Comparison of ENCODE assay signal across 24 cellular contexts in genomic region chr9:133982971-133983720, GRCh38. TPM values are rescaled to one million over a fixed set of nuclear protein-coding genes. Genes with fewer than 3 reads are reported as not detected.
DNase-seq lines count a peak whose midpoint lies in the region; ATAC-seq and TF ChIP-seq lines count a peak whose summit lies in the region.
"Had no signal": no experiment of that assay in that cellular context is flagged by ENCODE, and none has a peak within 500 bp of the region (broad histone marks: within the 10 kb centered on the region; RNA-seq: fewer than 3 reads in every experiment).

No MANE protein-coding gene starts in this region.

- no peaks in the 10 kb centered on the region for H3K36me3 ChIP-seq in left ventricle myocardium inferior
- H3K36me3 ChIP-seq in spleen, result no peaks in the 10 kb centered on the region
- H3K36me3 ChIP-seq: upper lobe of left lung had no signal

- H3K4me1 ChIP-seq in left ventricle myocardium inferior, result peaks cover 31% of the 10 kb centered on the region
- H3K4me1 ChIP-seq in spleen, result peaks cover 13 to 86% (median 35%) of the 10 kb centered on the region in 6 donors

- H3K27me3 Mint-ChIP-seq in chondrocyte (ENCODE audit: low read depth) (no peaks in the 10 kb centered on the region), naive B cell (no peaks in the 10 kb centered on the region)

- no peak for TF ChIP-seq CTCF in left ventricle myocardium inferior (IDR thresholded peaks at IDR 0.05; ENCODE audit: borderline replicate concordance)
- TF ChIP-seq CTCF in chondrocyte (IDR thresholded peaks at IDR 0.05), result no peak
- no peak for TF ChIP-seq CTCF in spleen (IDR thresholded peaks at IDR 0.05 in 8 of 11, conservative IDR thresholded peaks at IDR 0.05 in 3 of 11)

- intact Hi-C loops in left ventricle myocardium inferior (cut with micrococcal nuclease) (no loop called here), Right ventricle myocardium superior (cut with DNase I) (no loop called here), spleen (cut with DNase I; ENCODE audit: low total_unique reads) (no loop called here)

- H3K4me3 Mint-ChIP-seq in chondrocyte (ENCODE audit: unreplicated experiment), result no peak overlapping the region
- H3K4me3 Mint-ChIP-seq in naive B cell, result peak overlapping the region in 1 of 8 donors; percentile 61
- H3K4me3 Mint-ChIP-seq: T-helper 17 cell had no signal

- peaks cover 22% of the 10 kb centered on the region for H3K4me1 Mint-ChIP-seq in chondrocyte (ENCODE audit: low read depth)
- H3K4me1 Mint-ChIP-seq in naive B cell, result peaks cover 66 to 93% (median 85%) of the 10 kb centered on the region in 3 donors

- no peaks in the 10 kb centered on the region for H3K9me3 Mint-ChIP-seq in chondrocyte (ENCODE audit: low read depth)
- H3K9me3 Mint-ChIP-seq in naive B cell, result no peaks in the 10 kb centered on the region

- H3K9me3 ChIP-seq in left ventricle myocardium inferior (replicated peaks), result no peaks in the 10 kb centered on the region
- H3K9me3 ChIP-seq in spleen, result no peaks in the 10 kb centered on the region
- H3K9me3 ChIP-seq: upper lobe of left lung had no signal

- DNase-seq in left ventricle myocardium inferior, result peak; percentile 9
- DNase-seq in Right ventricle myocardium superior, result no peak
- DNase-seq in chondrocyte (ENCODE audit: low spot score), result peak; percentile 71
- no peak for DNase-seq in naive B cell
- peak; percentile 56 for DNase-seq in spleen
- no peak for DNase-seq in T-helper 9 cell
- no peak for DNase-seq in C1 segment of cervical spinal cord (lab: John Stamatoyannopoulos, UW)
- DNase-seq: 8988T; activated CD4-positive, alpha-beta T cell treated with anti-CD3 and anti-CD28 coated beads for 4 hours; activated naive CD4-positive, alpha-beta T cell; activated T-cell treated with anti-CD3 and anti-CD28 coated beads, Interleukin-2, amount 50 U/mL, for 48 hours; AML-193; cortex of kidney; DMS53; GDM1; GM23248; mesendoderm; NCI-H1436; NCI-H446 treated with DMSO at 0.1 percent for 48 hours; stimulated activated CD8-positive, alpha-beta memory T cell treated with anti-CD3 and anti-CD28 coated beads, Interleukin-4, amount 100 ng/mL, for 48 hours; T-helper 17 cell had no signal

- ATAC-seq in Right ventricle myocardium superior (ENCODE audit: poor library complexity) (no peak), naive B cell (ENCODE audit: low read depth in 2 of 2) (no peak), GM18873 (IDR thresholded peaks at IDR 0.05; ENCODE audit: low FRiP score, unreplicated experiment) (no peak)
- ATAC-seq: Panc1, T-helper 17 cell had no signal

- H3K36me3 Mint-ChIP-seq in chondrocyte (ENCODE audit: low read depth) (no peaks in the 10 kb centered on the region), naive B cell (no peaks in the 10 kb centered on the region)

- no peak overlapping the region for H3K4me3 ChIP-seq in left ventricle myocardium inferior
- H3K4me3 ChIP-seq in spleen, result no peak overlapping the region
- H3K4me3 ChIP-seq: GM23248, upper lobe of left lung had no signal

- H3K27ac Mint-ChIP-seq in chondrocyte (ENCODE audit: unreplicated experiment) (no peak overlapping the region), naive B cell (peak overlapping the region in 4 of 6 donors; percentile 66 to 97 (median 71))
- H3K27ac Mint-ChIP-seq: T-helper 17 cell had no signal

- H3K27me3 ChIP-seq in left ventricle myocardium inferior (ENCODE audit: low read depth) (no peaks in the 10 kb centered on the region), spleen (replicated peaks in 1 of 7) (peaks cover 0 to 13% (median 0%) of the 10 kb centered on the region in 7 donors)
- H3K27me3 ChIP-seq: upper lobe of left lung had no signal

- no peak for TF ChIP-seq POLR2A in spleen (IDR thresholded peaks at IDR 0.05)

- H3K27ac ChIP-seq in left ventricle myocardium inferior (replicated peaks) (no peak overlapping the region), spleen (no peak overlapping the region)
- H3K27ac ChIP-seq: GM23248 had no signal

- WGBS in spleen, 5 donors, result 83 to 88% (median 86%) methylated on average over 19 to 25 of the region's 25 CpGs

RNA-seq across cellular contexts. Expression of gene VAV2, which starts 9.0 kb away (rescaled TPM):
- 4.1 TPM for total RNA-seq in left ventricle myocardium inferior
- total RNA-seq in Right ventricle myocardium superior, result 4.9 TPM
- 17.7 to 34.2 TPM (median 19.3 TPM) in 3 replicates for total RNA-seq in chondrocyte
- 10 to 100 TPM in 5 of 6 donors, 1 to 10 TPM in 1; 5.7 to 33.3 (median 15.2) TPM for polyA plus RNA-seq in naive B cell (ENCODE audit: low read depth in 6 of 6)
- 10 to 100 TPM; 17.9 to 39.2 (median 31.3) TPM for total RNA-seq in spleen
- 10 to 100 TPM; 14.2 to 25.0 (median 15.0) TPM for polyA plus RNA-seq in spleen

RNA-seq across cellular contexts. Expression of gene BRD3OS, which starts 42.1 kb away (rescaled TPM):
- total RNA-seq in left ventricle myocardium inferior (5.7 TPM), Right ventricle myocardium superior (4.9 TPM), chondrocyte (13.7 to 27.6 TPM (median 15.7 TPM) in 3 replicates), spleen (10 to 100 TPM in 5 of 7 donors, 1 to 10 TPM in 2; 9.5 to 13.2 (median 11.3) TPM)
- polyA plus RNA-seq in naive B cell (ENCODE audit: low read depth in 6 of 6) (10 to 100 TPM; 31.3 to 45.1 (median 35.9) TPM), spleen (10 to 100 TPM in 1 of 3 donors, 1 to 10 TPM in 2; 6.9 to 10.2 (median 9.8) TPM)

Comparison
In these comparisons a context has a peak if more than half of its experiments do, and no peak if none do; other contexts are left out.
1. DNase-seq: peak in left ventricle myocardium inferior (single experiment), chondrocyte (single experiment) and spleen (single experiment); none in Right ventricle myocardium superior (single experiment), naive B cell (single experiment), T-helper 9 cell (single experiment) and C1 segment of cervical spinal cord (0 of 14).